ENCODE assay signal across 8 cellular contexts in genomic region chr10:100826983-100827818, GRCh38.
DNase-seq lines count a peak whose midpoint lies in the region; ATAC-seq and FAIRE-seq lines count a peak whose summit lies in the region.

No MANE protein-coding gene starts in this region.

- H3K36me3 ChIP-seq in muscle layer of colon (ENCODE audit: insufficient read depth, low read length), result no peaks in the 10 kb centered on the region

- no peak overlapping the region for H3K27ac ChIP-seq in muscle layer of colon (ENCODE audit: low read depth, low read length)

- H3K9ac ChIP-seq in muscle layer of colon (ENCODE audit: low read length), result no peak overlapping the region

- peak overlapping the region; percentile 27 to 36 for H3K4me3 ChIP-seq in muscle layer of colon (ENCODE audit: low read depth in 1 of 2, low read length in 2 of 2)

- FAIRE-seq in RCC 7860 (lab: Jason Lieb, UNC), result no peak

- no peaks in the 10 kb centered on the region for H3K9me3 ChIP-seq in muscle layer of colon (ENCODE audit: low read length)

- ATAC-seq in GM18868 (IDR thresholded peaks at IDR 0.05; ENCODE audit: unreplicated experiment), result no peak
- no peak for ATAC-seq in GM21381 (IDR thresholded peaks at IDR 0.05; ENCODE audit: unreplicated experiment)

- H3K27me3 ChIP-seq in muscle layer of colon (ENCODE audit: control insufficient read depth in 1 of 2, insufficient read depth in 2 of 2, low read length in 2 of 2), result peaks cover 58 to 88% of the 10 kb centered on the region in 2 donors

- peak; percentile 68 for DNase-seq in activated effector memory CD4-positive, alpha-beta T cell treated with anti-CD3 and anti-CD28 coated beads, Interleukin-2, amount 50 U/mL, for 16 hours
- no peak for DNase-seq in activated effector memory CD4-positive, alpha-beta T cell treated with Interleukin-2 at 50 U/mL for 16 hours
- DNase-seq in SW480 (ENCODE audit: low spot score), result peak; percentile 83
- DNase-seq in dermis blood vessel endothelial cell, result peak; percentile 10
- no peak for DNase-seq in RCC 7860 (ENCODE audit: low spot score)

- peaks cover 16% of the 10 kb centered on the region for H3K4me1 ChIP-seq in muscle layer of colon (ENCODE audit: insufficient read depth, low read length)

Comparison
In these comparisons a context has a peak if more than half of its experiments do, and no peak if none do; other contexts are left out.
1. DNase-seq: peak in activated effector memory CD4-positive, alpha-beta T cell treated with anti-CD3 and anti-CD28 coated beads, Interleukin-2, amount 50 U/mL, for 16 hours (single experiment), SW480 (single experiment) and dermis blood vessel endothelial cell (single experiment); none in activated effector memory CD4-positive, alpha-beta T cell treated with Interleukin-2 at 50 U/mL for 16 hours (single experiment) and RCC 7860 (single experiment).